In genomic region chrX:7264399-7264798, GRCh38 we compare ENCODE assay signal across 14 cellular contexts.
A peak's percentile ranks its signal among the peaks of the same experiment; 100 is the strongest.
DNase-seq lines count a peak whose midpoint lies in the region; ATAC-seq lines count a peak whose summit lies in the region.
"Had no signal": no experiment of that assay in that cellular context is flagged by ENCODE, and none has a peak within 500 bp of the region (broad histone marks: within the 10 kb centered on the region; RNA-seq: fewer than 3 reads in every experiment).

No MANE protein-coding gene starts in this region.

- DNase-seq in stimulated activated naive B cell treated with anti-CD40 and anti-IgM and Interleukin-4, amounts not matched to agents 10 μg/mL and 1 μg/mL and 100 μg/mL, for 72 hours = peak; percentile 47
- no peak for DNase-seq in stimulated activated CD4-positive, alpha-beta T cell treated with anti-CD3 and anti-CD28 coated beads, Interleukin-15, amount 100 ng/mL, for 24 hours
- DNase-seq in DMS53 (lab: John Stamatoyannopoulos, UW) = no peak
- DNase-seq in NCI-H1417 treated with DMSO at 0.1 percent for 48 hours (lab: John Stamatoyannopoulos, UW) = no peak
- DNase-seq: activated CD4-positive, alpha-beta T cell treated with anti-CD3 and anti-CD28 coated beads, Interleukin-2, amount 10 ng/mL, durations not matched to agents 7 days and 5 days; CD8-positive, alpha-beta T cell; mesenchymal stem cell; NCI-H2227 treated with DMSO at 0.1 percent for 48 hours; T-helper 1 cell; transverse colon had no signal

- no peaks in the 10 kb centered on the region for H3K9me3 Mint-ChIP-seq in stimulated activated naive B cell treated with anti-CD40 and anti-IgM and Interleukin-4, amounts not matched to agents 10 μg/mL and 1 μg/mL and 100 μg/mL, for 72 hours
- H3K9me3 Mint-ChIP-seq: activated CD4-positive, alpha-beta T cell treated with anti-CD3 and anti-CD28 coated beads, Interleukin-2, amount 10 ng/mL, durations not matched to agents 7 days and 5 days; activated T-helper 17 cell treated with anti-CD3 and anti-CD28 coated beads, Interleukin-2, amount 50 U/mL, for 72 hours; CD8-positive, alpha-beta T cell had no signal

- H3K4me3 Mint-ChIP-seq in stimulated activated naive B cell treated with anti-CD40 and anti-IgM and Interleukin-4, amounts not matched to agents 10 μg/mL and 1 μg/mL and 100 μg/mL, for 72 hours = no peak overlapping the region
- H3K4me3 Mint-ChIP-seq: activated CD4-positive, alpha-beta T cell treated with anti-CD3 and anti-CD28 coated beads, Interleukin-2, amount 10 ng/mL, durations not matched to agents 7 days and 5 days; activated T-helper 17 cell treated with anti-CD3 and anti-CD28 coated beads, Interleukin-2, amount 50 U/mL, for 72 hours; CD8-positive, alpha-beta T cell had no signal

- peaks cover 3 to 7% of the 10 kb centered on the region in 2 donors for H3K36me3 Mint-ChIP-seq in stimulated activated naive B cell treated with anti-CD40 and anti-IgM and Interleukin-4, amounts not matched to agents 10 μg/mL and 1 μg/mL and 100 μg/mL, for 72 hours

- H3K27ac Mint-ChIP-seq in stimulated activated naive B cell treated with anti-CD40 and anti-IgM and Interleukin-4, amounts not matched to agents 10 μg/mL and 1 μg/mL and 100 μg/mL, for 72 hours = no peak overlapping the region
- H3K27ac Mint-ChIP-seq: activated CD4-positive, alpha-beta T cell treated with anti-CD3 and anti-CD28 coated beads, Interleukin-2, amount 10 ng/mL, durations not matched to agents 7 days and 5 days; activated T-helper 17 cell treated with anti-CD3 and anti-CD28 coated beads, Interleukin-2, amount 50 U/mL, for 72 hours; CD8-positive, alpha-beta T cell had no signal

- H3K27me3 Mint-ChIP-seq in stimulated activated naive B cell treated with anti-CD40 and anti-IgM and Interleukin-4, amounts not matched to agents 10 μg/mL and 1 μg/mL and 100 μg/mL, for 72 hours = no peaks in the 10 kb centered on the region
- H3K27me3 Mint-ChIP-seq: activated CD4-positive, alpha-beta T cell treated with anti-CD3 and anti-CD28 coated beads, Interleukin-2, amount 10 ng/mL, durations not matched to agents 7 days and 5 days; activated T-helper 17 cell treated with anti-CD3 and anti-CD28 coated beads, Interleukin-2, amount 50 U/mL, for 72 hours had no signal

- H3K4me1 Mint-ChIP-seq in stimulated activated naive B cell treated with anti-CD40 and anti-IgM and Interleukin-4, amounts not matched to agents 10 μg/mL and 1 μg/mL and 100 μg/mL, for 72 hours = peaks cover 19 to 24% of the 10 kb centered on the region in 2 donors
- H3K4me1 Mint-ChIP-seq: activated CD4-positive, alpha-beta T cell treated with anti-CD3 and anti-CD28 coated beads, Interleukin-2, amount 10 ng/mL, durations not matched to agents 7 days and 5 days; activated T-helper 17 cell treated with anti-CD3 and anti-CD28 coated beads, Interleukin-2, amount 50 U/mL, for 72 hours had no signal

- ATAC-seq in GM18873 (IDR thresholded peaks at IDR 0.05; ENCODE audit: low FRiP score, unreplicated experiment) (peak; percentile 60), GM21576 (IDR thresholded peaks at IDR 0.05; ENCODE audit: unreplicated experiment) (peak; percentile 48), HG03066 (IDR thresholded peaks at IDR 0.05; ENCODE audit: low read depth, unreplicated experiment) (peak; percentile 46)
- ATAC-seq in stimulated activated naive B cell treated with anti-CD40 and anti-IgM and Interleukin-4, amounts not matched to agents 10 μg/mL and 1 μg/mL and 100 μg/mL, for 72 hours (replicated peaks) = peak; percentile 87 to 90
- ATAC-seq: activated T-helper 17 cell treated with anti-CD3 and anti-CD28 coated beads, Interleukin-2, amount 50 U/mL, for 72 hours; CD8-positive, alpha-beta T cell had no signal
